ENCODE assay signal across 20 cellular contexts in the genomic region with DNA sequence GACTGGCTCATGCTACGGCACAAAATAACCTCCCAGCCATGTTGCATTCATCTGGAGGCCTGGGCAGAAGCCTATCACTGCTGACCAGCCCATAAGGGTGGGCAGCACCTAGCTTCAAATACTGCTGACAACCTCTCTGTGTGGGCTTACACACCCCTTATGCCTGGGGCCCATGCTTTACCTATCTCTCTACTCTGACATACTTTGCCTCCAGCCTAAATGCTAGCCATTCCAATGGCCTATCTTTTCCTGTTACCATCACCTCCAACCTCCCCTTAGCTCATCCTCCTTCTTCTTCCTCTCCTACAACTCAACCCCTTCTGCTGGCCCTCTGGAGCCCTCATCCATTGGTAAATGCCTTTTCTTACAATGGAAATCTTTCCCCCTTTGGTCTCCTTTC. TPM values are rescaled to one million over a fixed set of nuclear protein-coding genes. Genes with fewer than 3 reads are reported as not detected.
DNase-seq lines count a peak whose midpoint lies in the region; ATAC-seq and TF ChIP-seq lines count a peak whose summit lies in the region.
"Had no signal": no experiment of that assay in that cellular context is flagged by ENCODE, and none has a peak within 500 bp of the region (broad histone marks: within the 10 kb centered on the region; RNA-seq: fewer than 3 reads in every experiment).

No MANE protein-coding gene starts in this region.

- no TSS peak for BruUV-seq in Caco-2 (replicated peaks; lab: Mats Ljungman, UMichigan)

- peak overlapping the region; percentile 17 for H3K27ac Mint-ChIP-seq in Caco-2 (ENCODE audit: unreplicated experiment)
- no peak overlapping the region for H3K27ac Mint-ChIP-seq in GM23338
- H3K27ac Mint-ChIP-seq in stimulated activated effector memory CD8-positive, alpha-beta T cell treated with anti-CD3 and anti-CD28 coated beads, Interleukin-12 subunit alpha, Interleukin-12 subunit beta, amount 100 ng/mL, for 72 hours, result no peak overlapping the region
- H3K27ac Mint-ChIP-seq: CD4-positive, alpha-beta T cell had no signal

- WGBS in esophagus muscularis mucosa, result 100% methylated on average over 1 of the region's 1 CpG

- H3K9me3 ChIP-seq in Caco-2 (no peaks in the 10 kb centered on the region), esophagus muscularis mucosa (no peaks in the 10 kb centered on the region)
- H3K9me3 ChIP-seq: A549; BE2C; BLaER1 treated with 17β-estradiol and CSF1 and Interleukin-3, amounts not matched to agents 10 nM and 100 nM had no signal

- H3K4me1 ChIP-seq in Caco-2 (no peaks in the 10 kb centered on the region), GM23338 (ENCODE audit: insufficient read depth) (peaks cover 7% of the 10 kb centered on the region), esophagus muscularis mucosa (peaks cover 0 to 7% (median 3%) of the 10 kb centered on the region in 4 donors)
- H3K4me1 ChIP-seq: A549; BE2C; BLaER1 treated with 17β-estradiol and CSF1 and Interleukin-3, amounts not matched to agents 10 nM and 100 nM had no signal

- no peaks in the 10 kb centered on the region for H3K79me2 ChIP-seq in GM23338 (replicated peaks; ENCODE audit: insufficient read depth)

- H3K27me3 Mint-ChIP-seq in Caco-2 (ENCODE audit: insufficient read depth, unreplicated experiment) (no peaks in the 10 kb centered on the region), GM23338 (ENCODE audit: insufficient read depth, low read depth, poor library complexity) (peaks cover 3% of the 10 kb centered on the region)
- H3K27me3 Mint-ChIP-seq: CD8-positive, alpha-beta memory T cell had no signal

- H3K36me3 ChIP-seq in Caco-2 (ENCODE audit: control insufficient read depth, insufficient read depth, low read length) (no peaks in the 10 kb centered on the region), GM23338 (ENCODE audit: insufficient read depth) (no peaks in the 10 kb centered on the region), esophagus muscularis mucosa (no peaks in the 10 kb centered on the region)
- H3K36me3 ChIP-seq: BE2C; BLaER1 treated with 17β-estradiol and CSF1 and Interleukin-3, amounts not matched to agents 10 nM and 100 nM had no signal

- H3K27ac ChIP-seq in GM23338 (ENCODE audit: low read depth) (no peak overlapping the region), esophagus muscularis mucosa (replicated peaks in 1 of 4) (no peak overlapping the region)
- H3K27ac ChIP-seq: A549; BLaER1 treated with 17β-estradiol and CSF1 and Interleukin-3, amounts not matched to agents 10 nM and 100 nM had no signal

- ATAC-seq in GM23338, result no peak
- ATAC-seq in stimulated activated effector memory CD8-positive, alpha-beta T cell treated with anti-CD3 and anti-CD28 coated beads, Interleukin-12 subunit alpha, Interleukin-12 subunit beta, amount 100 ng/mL, for 72 hours, result peak; percentile 17
- ATAC-seq: A549, HCT116 had no signal

- H3K36me3 Mint-ChIP-seq in Caco-2 (ENCODE audit: insufficient read depth, unreplicated experiment) (no peaks in the 10 kb centered on the region), GM23338 (ENCODE audit: low read depth) (no peaks in the 10 kb centered on the region)
- no peaks in the 10 kb centered on the region for H3K36me3 Mint-ChIP-seq in stimulated activated effector memory CD8-positive, alpha-beta T cell treated with anti-CD3 and anti-CD28 coated beads, Interleukin-12 subunit alpha, Interleukin-12 subunit beta, amount 100 ng/mL, for 72 hours
- H3K36me3 Mint-ChIP-seq: CD14-positive monocyte; CD8-positive, alpha-beta memory T cell had no signal

- H3K4me3 Mint-ChIP-seq in Caco-2 (ENCODE audit: unreplicated experiment) (no peak overlapping the region), GM23338 (no peak overlapping the region)
- no peak overlapping the region for H3K4me3 Mint-ChIP-seq in stimulated activated effector memory CD8-positive, alpha-beta T cell treated with anti-CD3 and anti-CD28 coated beads, Interleukin-12 subunit alpha, Interleukin-12 subunit beta, amount 100 ng/mL, for 72 hours
- H3K4me3 Mint-ChIP-seq: CD14-positive monocyte; CD4-positive, alpha-beta T cell; CD8-positive, alpha-beta memory T cell; H9 had no signal

- CTCF ChIA-PET in Caco-2 (lab: Charles Lee), result no interaction called here

- POLR2A ChIA-PET in Caco-2 (lab: Charles Lee), result no interaction called here

- H3K27me3 ChIP-seq in Caco-2 (replicated peaks; ENCODE audit: control insufficient read depth, insufficient read depth, low read length) (no peaks in the 10 kb centered on the region), GM23338 (ENCODE audit: insufficient read depth) (no peaks in the 10 kb centered on the region), esophagus muscularis mucosa (no peaks in the 10 kb centered on the region)
- H3K27me3 ChIP-seq: BE2C; BLaER1 treated with 17β-estradiol and CSF1 and Interleukin-3, amounts not matched to agents 10 nM and 100 nM had no signal

- H3F3A ChIP-seq in GM23338 (replicated peaks; ENCODE audit: low read depth), result no peaks in the 10 kb centered on the region

- no peak overlapping the region for H3K4me2 ChIP-seq in GM23338
- H3K4me2 ChIP-seq: A549; BLaER1 treated with 17β-estradiol and CSF1 and Interleukin-3, amounts not matched to agents 10 nM and 100 nM had no signal

- no peak for DNase-seq in Caco-2
- DNase-seq in GM23338 (ENCODE audit: low spot score), result no peak
- DNase-seq in esophagus muscularis mucosa (ENCODE audit: extremely low spot score), result peak; percentile 75
- DNase-seq in stimulated activated effector memory CD8-positive, alpha-beta T cell treated with anti-CD3 and anti-CD28 coated beads, Interleukin-12 subunit alpha, Interleukin-12 subunit beta, amount 100 ng/mL, for 72 hours (ENCODE audit: low spot score in 2 of 2), result no peak
- DNase-seq in T1000 (lab: John Stamatoyannopoulos, UW), result no peak
- no peak for DNase-seq in T-helper 1 cell
- DNase-seq in iPS-NIHi7 (ENCODE audit: extremely low spot score), result no peak
- DNase-seq: 8988T; ACHN; AML-193; BE2C; CD4-positive, alpha-beta T cell; CD8-positive, alpha-beta memory T cell; DMS153; DND-41; H9 had no signal

- peak overlapping the region; percentile 76; the same call in 1 of the 2 replicates for H2AFZ ChIP-seq in GM23338

- TF ChIP-seq CTCF in Caco-2 (IDR thresholded peaks at IDR 0.05; ENCODE audit: insufficient read depth in 1 of 2, low read depth in 1 of 2, low read length in 1 of 2, severe bottlenecking in 1 of 2, unreplicated experiment in 1 of 2) (no peak), GM23338 (conservative IDR thresholded peaks at IDR 0.05; ENCODE audit: low read depth in 2 of 2) (no peak), esophagus muscularis mucosa (IDR thresholded peaks at IDR 0.05) (no peak)

- no peak for TF ChIP-seq POLR2A in esophagus muscularis mucosa (IDR thresholded peaks at IDR 0.05; ENCODE audit: low read depth)

- no peaks in the 10 kb centered on the region for H4K20me1 ChIP-seq in GM23338 (replicated peaks; ENCODE audit: insufficient read depth)
- H4K20me1 ChIP-seq: BLaER1 treated with 17β-estradiol and CSF1 and Interleukin-3, amounts not matched to agents 10 nM and 100 nM had no signal

- H3K9me3 Mint-ChIP-seq in Caco-2 (ENCODE audit: unreplicated experiment) (peaks cover 13% of the 10 kb centered on the region), GM23338 (no peaks in the 10 kb centered on the region; the same call in 2 of the 3 replicates)
- peaks cover 3% of the 10 kb centered on the region for H3K9me3 Mint-ChIP-seq in stimulated activated effector memory CD8-positive, alpha-beta T cell treated with anti-CD3 and anti-CD28 coated beads, Interleukin-12 subunit alpha, Interleukin-12 subunit beta, amount 100 ng/mL, for 72 hours
- H3K9me3 Mint-ChIP-seq: CD4-positive, alpha-beta T cell; CD8-positive, alpha-beta memory T cell; H9 had no signal

- intact Hi-C loops in Caco-2 (cut with micrococcal nuclease; ENCODE audit: unreplicated experiment), result no loop called here
- intact Hi-C loops in esophagus muscularis mucosa (cut with DNase I), result no loop called here

- H3K9me2 ChIP-seq in GM23338 (ENCODE audit: insufficient read depth), result peaks cover 26% of the 10 kb centered on the region; the same call in 1 of the 2 replicates

- TF ChIP-seq EP300 in esophagus muscularis mucosa (IDR thresholded peaks at IDR 0.05), result no peak

- no peak overlapping the region for H3K4me3 ChIP-seq in Caco-2 (ENCODE audit: low read depth, low read length)
- no peak overlapping the region for H3K4me3 ChIP-seq in GM23338
- no peak overlapping the region for H3K4me3 ChIP-seq in esophagus muscularis mucosa
- H3K4me3 ChIP-seq: A549; BLaER1 treated with 17β-estradiol and CSF1 and Interleukin-3, amounts not matched to agents 10 nM and 100 nM had no signal

- H3K4me1 Mint-ChIP-seq in Caco-2 (ENCODE audit: low read depth, unreplicated experiment) (peaks cover 17% of the 10 kb centered on the region), GM23338 (peaks cover 11% of the 10 kb centered on the region)
- H3K4me1 Mint-ChIP-seq in stimulated activated effector memory CD8-positive, alpha-beta T cell treated with anti-CD3 and anti-CD28 coated beads, Interleukin-12 subunit alpha, Interleukin-12 subunit beta, amount 100 ng/mL, for 72 hours, result no peaks in the 10 kb centered on the region
- H3K4me1 Mint-ChIP-seq: CD14-positive monocyte; CD8-positive, alpha-beta memory T cell had no signal

TF ChIP-seq in GM23338, 12 proteins besides CTCF, POLR2A, EP300 and RAD21 (continues in another document):
- TF ChIP-seq POLR2AphosphoS5 (IDR thresholded peaks at IDR 0.05; ENCODE audit: low read depth) (no peak), JUNB (IDR thresholded peaks at IDR 0.05; ENCODE audit: unreplicated experiment) (no peak)

RNA-seq across cellular contexts. Expression of gene PPP2R3A, which starts 41.0 kb away (rescaled TPM):
- 9.5 and 10.2 TPM in 2 replicates for total RNA-seq in Caco-2 (2022)
- 15.2 and 15.4 TPM in 2 replicates for total RNA-seq in GM23338 (2014; rRNA removed; shearing (Covaris generic))
- 4.5 and 6.4 TPM in 2 replicates for polyA plus RNA-seq in GM23338 (2016; fragmentation: Nextera tagmentation; extraction: Ambion mirVana)
- total RNA-seq in esophagus muscularis mucosa, result 10 to 100 TPM; 19.4 to 28.9 (median 26.3) TPM
